In genomic region chr10:44114441-44114840, GRCh38 we compare ENCODE assay signal across 25 cellular contexts.
DNase-seq lines count a peak whose midpoint lies in the region; ATAC-seq, FAIRE-seq and TF ChIP-seq lines count a peak whose summit lies in the region.
"Had no signal": no experiment of that assay in that cellular context is flagged by ENCODE, and none has a peak within 500 bp of the region (broad histone marks: within the 10 kb centered on the region; RNA-seq: fewer than 3 reads in every experiment).

No MANE protein-coding gene starts in this region.

- no peak overlapping the region for H3K4me3 Mint-ChIP-seq in neural crest cell
- H3K4me3 Mint-ChIP-seq in CD8-positive, alpha-beta T cell: no peak overlapping the region
- H3K4me3 Mint-ChIP-seq: B cell; CD4-positive, alpha-beta T cell; CD8-positive, alpha-beta memory T cell had no signal

- DNase-seq in HepG2 (ENCODE audit: low spot score) (no peak), right lobe of liver (no peak), neural crest cell (ENCODE audit: low read depth, low spot score) (no peak), urothelium cell line (ENCODE audit: low spot score) (no peak), MG63 (no peak)
- no peak for DNase-seq in CD8-positive, alpha-beta T cell
- DNase-seq: AML-193; CD4-positive, alpha-beta T cell; CD8-positive, alpha-beta memory T cell; COR-L47; DMS 273 treated with DMSO at 0.1 percent for 48 hours; DMS153; DMS53; DMS79; DND-41; EL; GDM1 had no signal

- intact Hi-C loops in HepG2 (cut with micrococcal nuclease; ENCODE audit: unreplicated experiment): no loop called here
- intact Hi-C loops in right lobe of liver (cut with DNase I): no loop called here
- intact Hi-C loops in CD8-positive, alpha-beta T cell (cut with DNase I, micrococcal nuclease): no loop called here

- TF ChIP-seq EP300 in HepG2 (IDR thresholded peaks at IDR 0.05; ENCODE audit: low read depth in 2 of 2, low read length in 2 of 2) (no peak), HepG2 (CRISPR knock-in tag; IDR thresholded peaks at IDR 0.05; ENCODE audit: borderline replicate concordance) (no peak)

- no peaks in the 10 kb centered on the region for H3K79me2 ChIP-seq in HepG2 (ENCODE audit: insufficient read depth, low read length)

- no peak overlapping the region for H2AFZ ChIP-seq in HepG2 (ENCODE audit: low read length)

- no peak overlapping the region for H3K9ac ChIP-seq in HepG2 (ENCODE audit: insufficient read depth, low read depth, low read length)
- H3K9ac ChIP-seq: BLaER1 treated with 17β-estradiol and CSF1 and Interleukin-3, amounts not matched to agents 10 nM and 100 nM had no signal

- no peak for TF ChIP-seq CTCF in HepG2 (CRISPR knock-in tag; IDR thresholded peaks at IDR 0.05)
- no peak for TF ChIP-seq CTCF in right lobe of liver (IDR thresholded peaks at IDR 0.05)
- no peak for TF ChIP-seq CTCF in neural crest cell (conservative IDR thresholded peaks at IDR 0.05)
- no peak for TF ChIP-seq CTCF in CD8-positive, alpha-beta T cell (IDR thresholded peaks at IDR 0.05)

- H3K36me3 Mint-ChIP-seq in neural crest cell (ENCODE audit: low read depth): peaks cover 15% of the 10 kb centered on the region
- H3K36me3 Mint-ChIP-seq in CD8-positive, alpha-beta T cell: no peaks in the 10 kb centered on the region

- H3K27ac ChIP-seq in HepG2 (ENCODE audit: extremely low read length, insufficient read depth, low read length) (no peak overlapping the region), right lobe of liver (no peak overlapping the region)
- H3K27ac ChIP-seq in CD8-positive, alpha-beta T cell (ENCODE audit: low read depth, low read length): no peak overlapping the region
- H3K27ac ChIP-seq: 22Rv1; A549; BLaER1 treated with 17β-estradiol and CSF1 and Interleukin-3, amounts not matched to agents 10 nM and 100 nM; C4-2B had no signal

- no peaks in the 10 kb centered on the region for H3K27me3 Mint-ChIP-seq in neural crest cell (ENCODE audit: low read depth)
- H3K27me3 Mint-ChIP-seq in CD8-positive, alpha-beta T cell (ENCODE audit: low read depth): peaks cover 26% of the 10 kb centered on the region
- H3K27me3 Mint-ChIP-seq: B cell had no signal

- no peak for TF ChIP-seq POLR2A in HepG2 (IDR thresholded peaks at IDR 0.05; ENCODE audit: insufficient read depth in 1 of 2, low read depth in 2 of 2, low read length in 2 of 2)
- no peak for TF ChIP-seq POLR2A in right lobe of liver (IDR thresholded peaks at IDR 0.05)

- peak overlapping the region; percentile 80 for H3K27ac Mint-ChIP-seq in neural crest cell (ENCODE audit: unreplicated experiment)
- H3K27ac Mint-ChIP-seq in CD8-positive, alpha-beta T cell: no peak overlapping the region
- H3K27ac Mint-ChIP-seq: B cell; CD4-positive, alpha-beta T cell; CD8-positive, alpha-beta memory T cell had no signal

- no peaks in the 10 kb centered on the region for H4K20me1 ChIP-seq in HepG2 (ENCODE audit: insufficient read depth, low read length)
- H4K20me1 ChIP-seq: BLaER1 treated with 17β-estradiol and CSF1 and Interleukin-3, amounts not matched to agents 10 nM and 100 nM had no signal

- CTCF ChIA-PET in HepG2 (lab: Yijun Ruan, JAX; ENCODE audit: low intra/inter-chr PET ratio, low total read pairs): no interaction called here
- CTCF ChIA-PET in CD8-positive, alpha-beta T cell (lab: Charles Lee): no interaction called here

- in situ Hi-C loops in HepG2 (cut with HindIII; ENCODE audit: extremely low pct_ligation_motif_present, low pct_unique_long_range_greater_than_20kb): no loop called here

- no TSS peak for BruUV-seq in HepG2 (replicated peaks; lab: Mats Ljungman, UMichigan)

- H3K27me3 ChIP-seq in HepG2 (ENCODE audit: control insufficient read depth in 1 of 2, insufficient read depth in 2 of 2, low read length in 2 of 2) (no peaks in the 10 kb centered on the region; a peak in 1 of 5 replicates), right lobe of liver (no peaks in the 10 kb centered on the region), MG63 (no peaks in the 10 kb centered on the region)
- no peaks in the 10 kb centered on the region for H3K27me3 ChIP-seq in CD8-positive, alpha-beta T cell (ENCODE audit: insufficient read depth, low read length)
- H3K27me3 ChIP-seq: BLaER1 treated with 17β-estradiol and CSF1 and Interleukin-3, amounts not matched to agents 10 nM and 100 nM had no signal

- no peak for ATAC-seq in HepG2
- ATAC-seq in right lobe of liver: no peak
- no peak for ATAC-seq in CD8-positive, alpha-beta T cell
- ATAC-seq: A549, GM12878 had no signal

- H3K4me3 ChIP-seq in HepG2 (replicated peaks in 1 of 3; ENCODE audit: insufficient read depth in 1 of 3, low read depth in 2 of 3, low read length in 3 of 3) (no peak overlapping the region), right lobe of liver (no peak overlapping the region), MG63 (no peak overlapping the region)
- H3K4me3 ChIP-seq in CD8-positive, alpha-beta T cell (ENCODE audit: low read depth, low read length): no peak overlapping the region
- H3K4me3 ChIP-seq: A549; BLaER1 treated with 17β-estradiol and CSF1 and Interleukin-3, amounts not matched to agents 10 nM and 100 nM; GM12878 had no signal

- H3K4me1 ChIP-seq in HepG2 (ENCODE audit: insufficient read depth, low read length) (peaks cover 24% of the 10 kb centered on the region), right lobe of liver (no peaks in the 10 kb centered on the region)
- H3K4me1 ChIP-seq in CD8-positive, alpha-beta T cell (ENCODE audit: insufficient read depth, low read length): no peaks in the 10 kb centered on the region
- H3K4me1 ChIP-seq: A549; BLaER1 treated with 17β-estradiol and CSF1 and Interleukin-3, amounts not matched to agents 10 nM and 100 nM had no signal

- WGBS in HepG2 (ENCODE audit: low lambda C conversion rate): 0% methylated on average over 1 of the region's 1 CpG
- 82% methylated on average over 1 of the region's 1 CpG for WGBS in right lobe of liver (ENCODE audit: insufficient coverage, low coverage, low lambda C conversion rate, missing lambda C conversion rate)

- H3K4me1 Mint-ChIP-seq in neural crest cell: peaks cover 25% of the 10 kb centered on the region
- H3K4me1 Mint-ChIP-seq in CD8-positive, alpha-beta T cell (ENCODE audit: low read depth): no peaks in the 10 kb centered on the region
- H3K4me1 Mint-ChIP-seq: B cell; CD8-positive, alpha-beta memory T cell had no signal

- POLR2A ChIA-PET in HepG2 (lab: Yijun Ruan, JAX): no interaction called here
- POLR2A ChIA-PET in CD8-positive, alpha-beta T cell (lab: Charles Lee): no interaction called here

- no peak for FAIRE-seq in HepG2 (lab: Jason Lieb, UNC)
- FAIRE-seq in urothelium cell line (lab: Jason Lieb, UNC): peak; percentile 73
- FAIRE-seq: A549, GM12878, GM12892, GM18507 had no signal

- H3K9me3 ChIP-seq in HepG2 (ENCODE audit: low read length): no peaks in the 10 kb centered on the region
- no peaks in the 10 kb centered on the region for H3K9me3 ChIP-seq in right lobe of liver
- no peaks in the 10 kb centered on the region for H3K9me3 ChIP-seq in CD8-positive, alpha-beta T cell (ENCODE audit: low read length)
- peaks cover 2% of the 10 kb centered on the region; the same call in 1 of the 2 replicates for H3K9me3 ChIP-seq in MG63
- H3K9me3 ChIP-seq: BLaER1 treated with 17β-estradiol and CSF1 and Interleukin-3, amounts not matched to agents 10 nM and 100 nM had no signal

- H3K4me2 ChIP-seq in HepG2 (ENCODE audit: low read depth, low read length): no peak overlapping the region
- H3K4me2 ChIP-seq: A549; BLaER1 treated with 17β-estradiol and CSF1 and Interleukin-3, amounts not matched to agents 10 nM and 100 nM had no signal

- H3K36me3 ChIP-seq in HepG2 (replicated peaks in 1 of 2; ENCODE audit: control insufficient read depth in 1 of 2, insufficient read depth in 2 of 2, low read length in 2 of 2) (no peaks in the 10 kb centered on the region), right lobe of liver (no peaks in the 10 kb centered on the region), MG63 (no peaks in the 10 kb centered on the region)
- no peaks in the 10 kb centered on the region for H3K36me3 ChIP-seq in CD8-positive, alpha-beta T cell (ENCODE audit: insufficient read depth, low read length)
- H3K36me3 ChIP-seq: BLaER1 treated with 17β-estradiol and CSF1 and Interleukin-3, amounts not matched to agents 10 nM and 100 nM had no signal

- TF ChIP-seq RAD21 in HepG2 (CRISPR knock-in tag; IDR thresholded peaks at IDR 0.05): no peak

- peaks cover 27% of the 10 kb centered on the region for H3K9me3 Mint-ChIP-seq in neural crest cell
- H3K9me3 Mint-ChIP-seq in CD8-positive, alpha-beta T cell: no peaks in the 10 kb centered on the region
- H3K9me3 Mint-ChIP-seq: CD4-positive, alpha-beta T cell had no signal

TF ChIP-seq in HepG2, 621 proteins besides CTCF, POLR2A, EP300 and RAD21 (continues in another document):
- TF ChIP-seq RBM22 (optimal IDR thresholded peaks at IDR 0.05; ENCODE audit: low read length) (no peak), CERS6 (CRISPR knock-in tag; IDR thresholded peaks at IDR 0.05) (no peak), SNAPC2 (CRISPR knock-in tag; IDR thresholded peaks at IDR 0.05) (no peak), ZNF672 (CRISPR knock-in tag; IDR thresholded peaks at IDR 0.05) (no peak), GATA4 (IDR thresholded peaks at IDR 0.05; ENCODE audit: borderline replicate concordance, low read depth) (no peak), E2F2 (CRISPR knock-in tag; IDR thresholded peaks at IDR 0.05; ENCODE audit: borderline replicate concordance) (no peak), IRX3 (CRISPR knock-in tag; IDR thresholded peaks at IDR 0.05; ENCODE audit: borderline replicate concordance, low read depth) (no peak), ZNF790 (CRISPR knock-in tag; IDR thresholded peaks at IDR 0.05; ENCODE audit: borderline replicate concordance) (no peak), ZNF616 (CRISPR knock-in tag; IDR thresholded peaks at IDR 0.05; ENCODE audit: low read depth) (no peak), BRD4 (CRISPR knock-in tag; IDR thresholded peaks at IDR 0.05) (no peak), NCOR1 (IDR thresholded peaks at IDR 0.05; ENCODE audit: borderline replicate concordance, low read length) (0 out of 2 replicates have a peak, but pooled peaks have one; percentile 10)
